ENCODE assay signal across 8 cellular contexts in the genomic region with DNA sequence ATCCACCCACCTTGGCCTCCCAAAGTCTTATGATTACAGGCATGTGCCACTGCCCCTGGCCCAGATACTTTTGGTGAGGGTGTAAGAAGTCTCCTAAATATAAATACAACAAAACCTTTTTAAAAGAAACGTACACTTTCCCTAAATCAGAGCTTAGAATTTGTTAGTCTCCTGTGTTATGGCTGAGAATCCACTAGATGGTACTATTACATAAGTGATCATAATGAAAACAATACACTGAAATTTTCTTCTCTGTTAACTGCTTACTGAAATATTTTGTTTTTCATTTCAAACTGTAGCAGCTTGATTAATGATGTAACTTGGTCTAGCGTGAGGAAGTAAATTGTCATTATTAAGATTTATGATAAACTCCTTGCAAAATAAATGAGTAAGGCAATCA.
DNase-seq lines count a peak whose midpoint lies in the region; ATAC-seq and TF ChIP-seq lines count a peak whose summit lies in the region.

No MANE protein-coding gene starts in this region.

- no peaks in the 10 kb centered on the region for H3K4me1 ChIP-seq in Panc1 (ENCODE audit: control insufficient read depth, insufficient read depth, low read length)

- CTCF ChIA-PET in Panc1 (lab: Charles Lee) = interaction anchor here (0.6 kb wide), 1 partner anchor 59 kb away, joined by 3 read pairs; no protein-coding TSS in a partner anchor

- no peaks in the 10 kb centered on the region for H3K36me3 ChIP-seq in Panc1 (ENCODE audit: control insufficient read depth, insufficient read depth, low read length)

- H3K4me3 ChIP-seq in Panc1 (ENCODE audit: low read depth in 2 of 2, low read length in 2 of 2) (no peak overlapping the region), fibroblast of villous mesenchyme (ENCODE audit: low read depth, low read length) (no peak overlapping the region)

- H3K27ac Mint-ChIP-seq in type B pancreatic cell = no peak overlapping the region
- H3K27ac Mint-ChIP-seq in T-helper 17 cell = no peak overlapping the region

- peaks cover 6% of the 10 kb centered on the region for H3K4me1 Mint-ChIP-seq in type B pancreatic cell (ENCODE audit: unreplicated experiment)
- H3K4me1 Mint-ChIP-seq in T-helper 17 cell = no peaks in the 10 kb centered on the region

- H3K4me3 Mint-ChIP-seq in type B pancreatic cell = no peak overlapping the region
- H3K4me3 Mint-ChIP-seq in T-helper 17 cell = no peak overlapping the region

- no peak overlapping the region for H3K27ac ChIP-seq in Panc1 (ENCODE audit: low read length)

- intact Hi-C loops in Panc1 (cut with micrococcal nuclease; ENCODE audit: unreplicated experiment) = loop anchor here (10.0 kb wide), 2 partner anchors 391 to 1741 kb away; no protein-coding TSS in a partner anchor

- 0 out of 2 replicates have a peak, but pooled peaks cover 2% of the 10 kb centered on the region for H3K27me3 ChIP-seq in Panc1 (ENCODE audit: control insufficient read depth, insufficient read depth, low read length)

- peaks cover 2% of the 10 kb centered on the region for H3K27me3 Mint-ChIP-seq in type B pancreatic cell
- H3K27me3 Mint-ChIP-seq in T-helper 17 cell = peaks cover 29% of the 10 kb centered on the region

- no peaks in the 10 kb centered on the region for H3K9me3 ChIP-seq in Panc1 (ENCODE audit: control insufficient read depth, insufficient read depth, low read depth, low read length)
- H3K9me3 ChIP-seq in T-helper 17 cell (ENCODE audit: control insufficient read depth, low read length, poor library complexity, severe bottlenecking) = no peaks in the 10 kb centered on the region

- H3K36me3 Mint-ChIP-seq in type B pancreatic cell (no peaks in the 10 kb centered on the region), T-helper 17 cell (ENCODE audit: low read depth) (no peaks in the 10 kb centered on the region)

- POLR2A ChIA-PET in Panc1 (lab: Charles Lee) = no interaction called here

- TF ChIP-seq CTCF in Panc1 (IDR thresholded peaks at IDR 0.05) = peak; percentile 59
- TF ChIP-seq CTCF in fibroblast of villous mesenchyme (IDR thresholded peaks at IDR 0.05; ENCODE audit: insufficient read depth, low read depth, low read length) = peak; percentile 6
- TF ChIP-seq CTCF in type B pancreatic cell (conservative IDR thresholded peaks at IDR 0.05) = peak; percentile 74

- no peak for ATAC-seq in Panc1
- no peak for ATAC-seq in HG03432 (IDR thresholded peaks at IDR 0.05; ENCODE audit: unreplicated experiment)
- no peak for ATAC-seq in T-helper 17 cell

- in situ Hi-C loops in Panc1 (cut with HindIII; ENCODE audit: low pct_unique_long_range_greater_than_20kb, low sequenced_read_pairs) = no loop called here

- DNase-seq in SKM-1 treated with dmso at 0.1 percent for 144 hours (lab: John Stamatoyannopoulos, UW; ENCODE audit: unreplicated experiment) = peak; percentile 6
- no peak for DNase-seq in SKM-1 (lab: John Stamatoyannopoulos, UW; ENCODE audit: unreplicated experiment)
- DNase-seq in Panc1 (ENCODE audit: low read depth, low spot score) = no peak
- peak; percentile 15 for DNase-seq in fibroblast of villous mesenchyme (ENCODE audit: low read depth)
- no peak for DNase-seq in type B pancreatic cell (ENCODE audit: extremely low spot score, unreplicated experiment)
- DNase-seq in T-helper 17 cell = no peak
- DNase-seq in stimulated activated CD4-positive, alpha-beta T cell treated with anti-CD3 and anti-CD28 coated beads, Interleukin-15, amount 100 ng/mL, for 24 hours = no peak

- H3K9me3 Mint-ChIP-seq in type B pancreatic cell = no peaks in the 10 kb centered on the region

- no TSS peak for BruUV-seq in Panc1 (replicated peaks; lab: Mats Ljungman, UMichigan)

Comparison
In these comparisons a context has a peak if more than half of its experiments do, and no peak if none do; other contexts are left out.
1. DNase-seq: peak in SKM-1 treated with dmso at 0.1 percent for 144 hours (single experiment) and fibroblast of villous mesenchyme (single experiment); none in SKM-1 (single experiment), Panc1 (single experiment), type B pancreatic cell (single experiment), T-helper 17 cell (0 of 3) and stimulated activated CD4-positive, alpha-beta T cell treated with anti-CD3 and anti-CD28 coated beads, Interleukin-15, amount 100 ng/mL, for 24 hours (single experiment).
2. CTCF ChIP-seq: peak in every context shown above with its lines; median percentile 74 in type B pancreatic cell; 59 in Panc1; 6 in fibroblast of villous mesenchyme.